In genomic region chr4:101952985-101953384, GRCh38 we compare ENCODE assay signal across 17 cellular contexts.
"Had no signal": no experiment of that assay in that cellular context is flagged by ENCODE, and none has a peak within 500 bp of the region (broad histone marks: within the 10 kb centered on the region; RNA-seq: fewer than 3 reads in every experiment).

No MANE protein-coding gene starts in this region.

- H3K4me1 Mint-ChIP-seq: activated CD4-positive, alpha-beta T cell treated with anti-CD3 and anti-CD28 coated beads for 36 hours; naive thymus-derived CD4-positive, alpha-beta T cell had no signal

- H3K4me1 ChIP-seq: esophagus squamous epithelium had no signal

- H3K36me3 Mint-ChIP-seq: activated CD4-positive, alpha-beta memory T cell treated with anti-CD3 and anti-CD28 coated beads for 36 hours; brain; naive thymus-derived CD4-positive, alpha-beta T cell had no signal

- H3K36me3 ChIP-seq: esophagus squamous epithelium, ovary had no signal

- FAIRE-seq: keratinocyte had no signal

- H3K27me3 Mint-ChIP-seq: activated CD4-positive, alpha-beta memory T cell treated with anti-CD3 and anti-CD28 coated beads for 36 hours; activated CD4-positive, alpha-beta T cell treated with anti-CD3 and anti-CD28 coated beads for 36 hours; brain had no signal

- H3K4me3 Mint-ChIP-seq: activated CD4-positive, alpha-beta memory T cell treated with anti-CD3 and anti-CD28 coated beads for 36 hours; activated CD4-positive, alpha-beta T cell treated with anti-CD3 and anti-CD28 coated beads for 36 hours; activated T-cell treated with anti-CD3 and anti-CD28 coated beads, Interleukin-2, amount 50 U/mL, for 4 hours; brain; naive thymus-derived CD4-positive, alpha-beta T cell had no signal

- H3K27ac ChIP-seq: coronary artery, esophagus squamous epithelium, ovary had no signal

- H3K9me3 Mint-ChIP-seq: activated CD4-positive, alpha-beta memory T cell treated with anti-CD3 and anti-CD28 coated beads for 36 hours; activated T-cell treated with anti-CD3 and anti-CD28 coated beads, Interleukin-2, amount 50 U/mL, for 4 hours; brain; naive thymus-derived CD4-positive, alpha-beta T cell had no signal

- H3K27me3 ChIP-seq: esophagus squamous epithelium, hepatocyte, ovary had no signal

- ATAC-seq: activated CD4-positive, alpha-beta T cell treated with anti-CD3 and anti-CD28 coated beads for 36 hours; activated T-cell treated with anti-CD3 and anti-CD28 coated beads, Interleukin-2, amount 50 U/mL, for 4 hours; left lobe of liver; mucosa of descending colon; naive thymus-derived CD4-positive, alpha-beta T cell had no signal

- H3K4me3 ChIP-seq: coronary artery, esophagus squamous epithelium, hepatocyte, mucosa of descending colon, ovary had no signal

- H3K27ac Mint-ChIP-seq: activated CD4-positive, alpha-beta memory T cell treated with anti-CD3 and anti-CD28 coated beads for 36 hours; activated CD4-positive, alpha-beta T cell treated with anti-CD3 and anti-CD28 coated beads for 36 hours; brain; naive thymus-derived CD4-positive, alpha-beta T cell had no signal

- H3K9me3 ChIP-seq: esophagus squamous epithelium, mucosa of descending colon, ovary had no signal

- DNase-seq: activated CD4-positive, alpha-beta memory T cell treated with anti-CD3 and anti-CD28 coated beads for 36 hours; activated CD4-positive, alpha-beta T cell treated with anti-CD3 and anti-CD28 coated beads for 36 hours; activated effector memory CD4-positive, alpha-beta T cell treated with Interleukin-2 at 50 U/mL for 16 hours; activated naive CD4-positive, alpha-beta T cell treated with anti-CD3 and anti-CD28 coated beads, Interleukin-2, amount 50 U/mL, for 16 hours; activated T-cell treated with anti-CD3 and anti-CD28 coated beads, Interleukin-2, amount 50 U/mL, for 4 hours; central memory CD4-positive, alpha-beta T cell; esophagus squamous epithelium; mammary epithelial cell; mucosa of descending colon; naive thymus-derived CD4-positive, alpha-beta T cell; ovary; stimulated activated CD4-positive, alpha-beta T cell treated with anti-CD3 and anti-CD28 coated beads, Interleukin-1b, Interleukin-23, amount 100 ng/mL, for 48 hours had no signal
